In genomic region chr16:3085868-3086595, GRCh38 we compare ENCODE assay signal across 1 cellular context.
TF ChIP-seq lines count a peak whose summit lies in the region.

No MANE protein-coding gene starts in this region.

TF ChIP-seq in GM12891, 5 proteins besides CTCF, POLR2A, EP300 and RAD21 (continued from another document):
- TF ChIP-seq SPI1 (IDR thresholded peaks at IDR 0.05; ENCODE audit: low read depth, low read length) (no peak), POLR2AphosphoS5 (IDR thresholded peaks at IDR 0.05; ENCODE audit: low read depth, low read length) (no peak)
